ENCODE assay signal across 1 cellular context in the genomic region with DNA sequence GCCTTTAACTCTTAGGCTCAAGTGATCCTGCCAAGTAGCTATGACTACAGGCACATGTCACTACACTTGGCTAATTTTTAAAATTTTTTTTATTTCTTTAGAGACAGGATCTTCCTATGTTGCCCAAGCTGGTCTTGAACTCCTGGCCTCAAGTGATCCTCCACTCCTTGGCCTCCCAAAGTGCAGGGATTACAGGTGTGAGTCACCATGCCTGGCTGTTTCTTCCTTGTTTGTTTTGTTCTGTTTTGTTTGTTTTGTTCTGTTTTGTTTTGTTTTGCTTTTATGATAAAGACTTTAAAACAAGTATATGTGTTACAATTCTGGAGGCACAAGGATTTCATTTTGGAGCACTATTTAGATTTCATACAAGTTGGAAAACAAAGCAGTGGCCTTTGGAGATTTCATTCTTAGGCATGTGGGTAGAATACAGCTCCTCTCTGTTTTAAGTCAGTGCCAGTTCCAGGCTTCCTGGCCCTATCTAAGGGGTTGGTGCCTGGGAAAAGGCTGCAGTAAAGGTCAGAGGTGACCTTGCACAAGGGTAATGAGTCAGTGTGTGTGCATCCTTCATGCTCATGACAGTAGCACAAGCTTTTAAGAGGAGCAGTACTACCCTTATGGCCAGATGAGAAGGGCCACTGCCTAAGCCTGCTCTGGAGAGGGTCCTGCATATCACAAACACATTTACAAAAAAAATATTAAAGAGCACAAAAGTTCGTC.
TF ChIP-seq lines count a peak whose summit lies in the region.

No MANE protein-coding gene starts in this region.

TF ChIP-seq in K562, 482 proteins besides CTCF, POLR2A, EP300 and RAD21 (continued from another document):
- TF ChIP-seq CHD7 (IDR thresholded peaks at IDR 0.05; ENCODE audit: low read depth, low read length) (no peak), JUND (IDR thresholded peaks at IDR 0.05; ENCODE audit: borderline replicate concordance, low read depth, low read length) (0 out of 2 replicates have a peak, but pooled peaks have one; percentile 32), JUND (tag; IDR thresholded peaks at IDR 0.05; ENCODE audit: borderline replicate concordance, low read depth, low read length) (no peak), SRSF7 (optimal IDR thresholded peaks at IDR 0.05; ENCODE audit: low read depth, low read length) (no peak), JUN (IDR thresholded peaks at IDR 0.05; ENCODE audit: borderline replicate concordance, low read depth, low read length) (peak; percentile 43; the same call in 1 of the 2 replicates), JUN (CRISPR knock-in tag; IDR thresholded peaks at IDR 0.05; ENCODE audit: borderline replicate concordance) (no peak), ESRRA (IDR thresholded peaks at IDR 0.05; ENCODE audit: borderline replicate concordance, low read depth) (peak; percentile 29; the same call in 1 of the 2 replicates), FOXK1 (CRISPR knock-in tag; IDR thresholded peaks at IDR 0.05; ENCODE audit: borderline replicate concordance) (no peak), LEF1 (IDR thresholded peaks at IDR 0.05) (no peak), NR2C1 (IDR thresholded peaks at IDR 0.05) (no peak), NR2C1 (tag; IDR thresholded peaks at IDR 0.05) (peak; percentile 58), ARID1B (IDR thresholded peaks at IDR 0.05) (0 out of 2 replicates have a peak, but pooled peaks have one; percentile 13), SIX5 (IDR thresholded peaks at IDR 0.05; ENCODE audit: borderline replicate concordance in 1 of 2, insufficient read depth in 1 of 2, low read depth in 1 of 2, low read length in 2 of 2) (no peak)
- TF ChIP-seq, protein P1, sequence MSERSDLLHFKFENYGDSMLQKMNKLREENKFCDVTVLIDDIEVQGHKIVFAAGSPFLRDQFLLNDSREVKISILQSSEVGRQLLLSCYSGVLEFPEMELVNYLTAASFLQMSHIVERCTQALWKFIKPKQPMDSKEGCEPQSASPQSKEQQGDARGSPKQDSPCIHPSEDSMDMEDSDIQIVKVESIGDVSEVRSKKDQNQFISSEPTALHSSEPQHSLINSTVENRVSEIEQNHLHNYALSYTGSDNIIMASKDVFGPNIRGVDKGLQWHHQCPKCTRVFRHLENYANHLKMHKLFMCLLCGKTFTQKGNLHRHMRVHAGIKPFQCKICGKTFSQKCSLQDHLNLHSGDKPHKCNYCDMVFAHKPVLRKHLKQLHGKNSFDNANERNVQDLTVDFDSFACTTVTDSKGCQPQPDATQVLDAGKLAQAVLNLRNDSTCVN (CRISPR knock-in tag; IDR thresholded peaks at IDR 0.05), result no peak
